1 cellular context compared by ENCODE assay signal in genomic region chr4:110132822-110133719, GRCh38.
TF ChIP-seq lines count a peak whose summit lies in the region.

No MANE protein-coding gene starts in this region.

TF ChIP-seq in HepG2, 621 proteins besides CTCF, POLR2A, EP300 and RAD21 (continued from another document and continues in another):
- TF ChIP-seq ZNF597 (CRISPR knock-in tag; IDR thresholded peaks at IDR 0.05): no peak
- no peak for TF ChIP-seq ZNF205 (CRISPR knock-in tag; IDR thresholded peaks at IDR 0.05)
- TF ChIP-seq HDAC2 (CRISPR knock-in tag; IDR thresholded peaks at IDR 0.05): no peak
- TF ChIP-seq BRCA1 (CRISPR knock-in tag; IDR thresholded peaks at IDR 0.05): no peak
- no peak for TF ChIP-seq HMGXB3 (CRISPR knock-in tag; IDR thresholded peaks at IDR 0.05; ENCODE audit: borderline replicate concordance)
- no peak for TF ChIP-seq ZNF17 (CRISPR knock-in tag; IDR thresholded peaks at IDR 0.05)
- no peak for TF ChIP-seq STAT6 (CRISPR knock-in tag; IDR thresholded peaks at IDR 0.05; ENCODE audit: borderline replicate concordance)
- no peak for TF ChIP-seq ZNF781 (CRISPR knock-in tag; IDR thresholded peaks at IDR 0.05; ENCODE audit: borderline replicate concordance, not compliant biosample characterization)
- no peak for TF ChIP-seq FOXO4 (CRISPR knock-in tag; conservative IDR thresholded peaks at IDR 0.05)
- no peak for TF ChIP-seq NR1H2 (CRISPR knock-in tag; IDR thresholded peaks at IDR 0.05; ENCODE audit: borderline replicate concordance, low read depth)
- TF ChIP-seq SYNCRIP (IDR thresholded peaks at IDR 0.05; ENCODE audit: insufficient read depth, low read depth, low read length): no peak
- TF ChIP-seq NFYB (CRISPR knock-in tag; IDR thresholded peaks at IDR 0.05): no peak
- no peak for TF ChIP-seq XRCC5 (optimal IDR thresholded peaks at IDR 0.05; ENCODE audit: low read length)
- no peak for TF ChIP-seq ZKSCAN5 (CRISPR knock-in tag; IDR thresholded peaks at IDR 0.05)
- no peak for TF ChIP-seq ATF1 (CRISPR knock-in tag; IDR thresholded peaks at IDR 0.05)
- no peak for TF ChIP-seq FLYWCH1 (CRISPR knock-in tag; IDR thresholded peaks at IDR 0.05)
- no peak for TF ChIP-seq RBM39 (IDR thresholded peaks at IDR 0.05; ENCODE audit: low read depth, low read length, poor library complexity, severe bottlenecking)
- no peak for TF ChIP-seq TAF15 (IDR thresholded peaks at IDR 0.05; ENCODE audit: low read depth, low read length, poor library complexity, severe bottlenecking)
- TF ChIP-seq ELF4 (CRISPR knock-in tag; IDR thresholded peaks at IDR 0.05; ENCODE audit: borderline replicate concordance): no peak
- TF ChIP-seq ZEB1 (IDR thresholded peaks at IDR 0.05; ENCODE audit: insufficient replicate concordance, low read depth): no peak
- no peak for TF ChIP-seq MLX (CRISPR knock-in tag; IDR thresholded peaks at IDR 0.05)
- no peak for TF ChIP-seq ZBTB25 (CRISPR knock-in tag; IDR thresholded peaks at IDR 0.05)
- no peak for TF ChIP-seq CREM (IDR thresholded peaks at IDR 0.05)
- no peak for TF ChIP-seq CREM (CRISPR knock-in tag; IDR thresholded peaks at IDR 0.05)
- peak; percentile 46; the same call in 1 of the 2 replicates for TF ChIP-seq FOXA3 (CRISPR knock-in tag; IDR thresholded peaks at IDR 0.05)
- TF ChIP-seq ZNF367 (CRISPR knock-in tag; IDR thresholded peaks at IDR 0.05; ENCODE audit: borderline replicate concordance): no peak
- no peak for TF ChIP-seq ZNF605 (CRISPR knock-in tag; IDR thresholded peaks at IDR 0.05)
- 0 out of 2 replicates have a peak, but pooled peaks have one; percentile 30 for TF ChIP-seq PAXIP1 (CRISPR knock-in tag; conservative IDR thresholded peaks at IDR 0.05)
- no peak for TF ChIP-seq IRF9 (CRISPR knock-in tag; IDR thresholded peaks at IDR 0.05; ENCODE audit: borderline replicate concordance)
- no peak for TF ChIP-seq ZNF816 (CRISPR knock-in tag; IDR thresholded peaks at IDR 0.05; ENCODE audit: borderline replicate concordance)
- TF ChIP-seq REPIN1 (CRISPR knock-in tag; IDR thresholded peaks at IDR 0.05; ENCODE audit: borderline replicate concordance, low read depth): no peak
- no peak for TF ChIP-seq HOXA9 (CRISPR knock-in tag; IDR thresholded peaks at IDR 0.05; ENCODE audit: borderline replicate concordance)
- TF ChIP-seq FOXP1 (IDR thresholded peaks at IDR 0.05): no peak
- TF ChIP-seq FOXP1 (CRISPR knock-in tag; IDR thresholded peaks at IDR 0.05): 0 out of 2 replicates have a peak, but pooled peaks have one; percentile 44
- 0 out of 2 replicates have a peak, but pooled peaks have one; percentile 21 for TF ChIP-seq MED1 (CRISPR knock-in tag; IDR thresholded peaks at IDR 0.05)
- no peak for TF ChIP-seq ZBTB46 (CRISPR knock-in tag; IDR thresholded peaks at IDR 0.05; ENCODE audit: borderline replicate concordance)
- TF ChIP-seq ZNF879 (CRISPR knock-in tag; IDR thresholded peaks at IDR 0.05): no peak
- TF ChIP-seq SNAPC5 (CRISPR knock-in tag; IDR thresholded peaks at IDR 0.05; ENCODE audit: borderline replicate concordance): no peak
- no peak for TF ChIP-seq CHD2 (IDR thresholded peaks at IDR 0.05; ENCODE audit: low read depth, low read length)
- no peak for TF ChIP-seq ZNF160 (CRISPR knock-in tag; IDR thresholded peaks at IDR 0.05)
- TF ChIP-seq ZNF557 (CRISPR knock-in tag; IDR thresholded peaks at IDR 0.05): no peak
- 0 out of 2 replicates have a peak, but pooled peaks have one; percentile 16 for TF ChIP-seq ZGPAT (CRISPR knock-in tag; IDR thresholded peaks at IDR 0.05)
- no peak for TF ChIP-seq NFE2L2 (IDR thresholded peaks at IDR 0.05; ENCODE audit: low read length)
- no peak for TF ChIP-seq ZFP1 (CRISPR knock-in tag; IDR thresholded peaks at IDR 0.05)
- TF ChIP-seq EED (CRISPR knock-in tag; IDR thresholded peaks at IDR 0.05): no peak
